In genomic region chr3:58271901-58272501, GRCh38 we compare ENCODE assay signal across 9 cellular contexts. TPM values are rescaled to one million over a fixed set of nuclear protein-coding genes. Genes with fewer than 3 reads are reported as not detected.
A peak's percentile ranks its signal among the peaks of the same experiment; 100 is the strongest.
DNase-seq lines count a peak whose midpoint lies in the region; ATAC-seq, FAIRE-seq and TF ChIP-seq lines count a peak whose summit lies in the region.
"Had no signal": no experiment of that assay in that cellular context is flagged by ENCODE, and none has a peak within 500 bp of the region (broad histone marks: within the 10 kb centered on the region; RNA-seq: fewer than 3 reads in every experiment).

No MANE protein-coding gene starts in this region.

- H4K20me1 ChIP-seq in HCT116 (ENCODE audit: insufficient read depth): no peaks in the 10 kb centered on the region
- no peaks in the 10 kb centered on the region for H4K20me1 ChIP-seq in endothelial cell of umbilical vein (replicated peaks; ENCODE audit: control insufficient read depth, extremely low read depth, insufficient read depth, low read length)
- H4K20me1 ChIP-seq in H9 (ENCODE audit: control insufficient read depth, insufficient read depth, insufficient read length): no peaks in the 10 kb centered on the region

- no peak for TF ChIP-seq RAD21 in HCT116 (IDR thresholded peaks at IDR 0.05; ENCODE audit: low read depth)

- H3K36me3 ChIP-seq in HCT116 (ENCODE audit: control insufficient read depth in 1 of 2, insufficient read depth in 2 of 2, low read length in 2 of 2): no peaks in the 10 kb centered on the region; a peak in 1 of 4 replicates
- peaks cover 0 to 3% of the 10 kb centered on the region in 2 experiments for H3K36me3 ChIP-seq in endothelial cell of umbilical vein (ENCODE audit: control insufficient read depth in 2 of 2, extremely low read depth in 1 of 2, insufficient read depth in 2 of 2, low read length in 2 of 2)
- peaks cover 47% of the 10 kb centered on the region for H3K36me3 ChIP-seq in suprapubic skin

- no peak overlapping the region for H3K27ac Mint-ChIP-seq in H9
- H3K27ac Mint-ChIP-seq: natural killer cell had no signal

- no peaks in the 10 kb centered on the region; the same call in 1 of the 2 replicates for H3K27me3 Mint-ChIP-seq in H9 (ENCODE audit: low read depth)

- H3K4me1 Mint-ChIP-seq in H9: no peaks in the 10 kb centered on the region
- H3K4me1 Mint-ChIP-seq: natural killer cell had no signal

- H4K5ac ChIP-seq in H9 (ENCODE audit: insufficient read length, low read depth, low read length): no peak overlapping the region

- H3T11ph ChIP-seq in H9 (ENCODE audit: low read length): no peak overlapping the region

- no peaks in the 10 kb centered on the region for H3K79me1 ChIP-seq in H9 (ENCODE audit: insufficient read depth, low read depth, low read length, poor library complexity, severe bottlenecking)

- peak overlapping the region; percentile 27; the same call in 1 of the 2 replicates for H3K27ac ChIP-seq in HCT116 (ENCODE audit: low read depth, low read length)
- peak overlapping the region; percentile 55 for H3K27ac ChIP-seq in endothelial cell of umbilical vein (ENCODE audit: insufficient read depth, low read depth, low read length)
- H3K27ac ChIP-seq in H9 (ENCODE audit: insufficient read length, low read depth, low read length): no peak overlapping the region
- H3K27ac ChIP-seq in suprapubic skin: no peak overlapping the region

- no peak overlapping the region for H3K4me3 Mint-ChIP-seq in H9
- H3K4me3 Mint-ChIP-seq: natural killer cell had no signal

- no peaks in the 10 kb centered on the region for H3K9me1 ChIP-seq in endothelial cell of umbilical vein (replicated peaks; ENCODE audit: control insufficient read depth, extremely low read depth, insufficient read depth, low read length)

- no peak overlapping the region for H2BK15ac ChIP-seq in H9 (ENCODE audit: low read depth, low read length)

- H3K9ac ChIP-seq in HCT116 (ENCODE audit: low read length) (peak overlapping the region; percentile 8; the same call in 1 of the 2 replicates), endothelial cell of umbilical vein (replicated peaks; ENCODE audit: extremely low read depth, insufficient read depth, low read length) (peak overlapping the region; percentile 39), H9 (ENCODE audit: extremely low read depth, insufficient read length, low read length) (no peak overlapping the region)

- BruUV-seq in HCT116 (replicated peaks; lab: Mats Ljungman, UMichigan) (no TSS peak), endothelial cell of umbilical vein (replicated peaks; lab: Mats Ljungman, UMichigan) (no TSS peak)

- peaks cover 2 to 7% (median 3%) of the 10 kb centered on the region in 3 experiments; a peak in 3 of 7 replicates for H3K36me3 Mint-ChIP-seq in H9 (ENCODE audit: insufficient read depth in 1 of 3, low read depth in 3 of 3)

- H3K27me3 ChIP-seq in HCT116 (ENCODE audit: insufficient read depth, low read length): no peaks in the 10 kb centered on the region
- no peaks in the 10 kb centered on the region for H3K27me3 ChIP-seq in endothelial cell of umbilical vein (ENCODE audit: control insufficient read depth in 2 of 2, insufficient read depth in 2 of 2, low read length in 2 of 2)
- H3K27me3 ChIP-seq in H9 (ENCODE audit: insufficient read depth, low read length): no peaks in the 10 kb centered on the region
- no peaks in the 10 kb centered on the region for H3K27me3 ChIP-seq in suprapubic skin

- no peak overlapping the region for H2BK5ac ChIP-seq in H9 (ENCODE audit: insufficient read length, low read length)

- H2AK5ac ChIP-seq in H9 (ENCODE audit: insufficient read length, low read length): no peak overlapping the region

- H3K4me1 ChIP-seq in HCT116 (ENCODE audit: control insufficient read depth in 1 of 2, insufficient read depth in 2 of 2, low read length in 2 of 2): peaks cover 11 to 25% of the 10 kb centered on the region in 2 experiments
- peaks cover 19% of the 10 kb centered on the region for H3K4me1 ChIP-seq in endothelial cell of umbilical vein (ENCODE audit: control insufficient read depth, extremely low read depth, insufficient read depth, low read length)
- no peaks in the 10 kb centered on the region for H3K4me1 ChIP-seq in H9 (ENCODE audit: insufficient read depth, low read length)
- peaks cover 7% of the 10 kb centered on the region for H3K4me1 ChIP-seq in suprapubic skin

- TF ChIP-seq POLR2A in HCT116 (IDR thresholded peaks at IDR 0.05; ENCODE audit: borderline replicate concordance, extremely low read depth, insufficient read depth, insufficient read length): no peak
- no peak for TF ChIP-seq POLR2A in endothelial cell of umbilical vein (IDR thresholded peaks at IDR 0.05; ENCODE audit: low read depth, low read length)
- TF ChIP-seq POLR2A in suprapubic skin (IDR thresholded peaks at IDR 0.05): no peak

- ATAC-seq in HCT116 (peak; percentile 95), HG03520 (IDR thresholded peaks at IDR 0.05; ENCODE audit: unreplicated experiment) (no peak)
- ATAC-seq: natural killer cell had no signal

- H3K56ac ChIP-seq in H9 (ENCODE audit: insufficient read length, low read depth, low read length): no peak overlapping the region

- FAIRE-seq in RCC 7860 (lab: Jason Lieb, UNC) (peak; percentile 89), endothelial cell of umbilical vein (lab: Jason Lieb, UNC) (peak; percentile 97)

- H4K91ac ChIP-seq in H9 (ENCODE audit: insufficient read length, low read depth, low read length): no peak overlapping the region

- H2BK120ac ChIP-seq in H9 (ENCODE audit: low read depth, low read length, poor library complexity, severe bottlenecking): no peak overlapping the region

- H3K4me2 ChIP-seq in HCT116 (ENCODE audit: low read length): peak overlapping the region; percentile 83
- peak overlapping the region; percentile 61 for H3K4me2 ChIP-seq in endothelial cell of umbilical vein (ENCODE audit: insufficient read depth, low read length)
- H3K4me2 ChIP-seq in H9 (ENCODE audit: insufficient read depth, insufficient read length, low read length): no peak overlapping the region

- TF ChIP-seq EP300 in suprapubic skin (IDR thresholded peaks at IDR 0.05): no peak

- dilution Hi-C loops in endothelial cell of umbilical vein (cut with MboI; ENCODE audit: extremely low pct_ligation_motif_present, low sequenced_read_pairs): no loop called here

- no peaks in the 10 kb centered on the region for H3K9me2 ChIP-seq in HCT116 (ENCODE audit: insufficient read depth)

- H3K18ac ChIP-seq in H9 (ENCODE audit: insufficient read length, low read depth, low read length): no peak overlapping the region

- H2BK20ac ChIP-seq in H9 (ENCODE audit: low read depth, low read length, poor library complexity, severe bottlenecking): no peak overlapping the region

- CTCF ChIA-PET in HCT116 (lab: Charles Lee): interaction anchor here (1.2 to 3.4 kb wide), 3 partner anchors 28 to 54 kb away, joined by 3 to 14 read pairs (median 4); partner anchors contain the start of genes HTD2 and RPP14
- CTCF ChIA-PET in endothelial cell of umbilical vein (lab: Charles Lee): interaction anchor here (0.8 to 3.4 kb wide), 8 partner anchors 8 to 84 kb away, joined by 3 to 28 read pairs (median 7); partner anchors contain the start of genes ABHD6, HTD2 and RPP14

- H2BK12ac ChIP-seq in H9 (ENCODE audit: insufficient read length, low read depth, low read length): no peak overlapping the region

- no peaks in the 10 kb centered on the region for H3K9me3 ChIP-seq in HCT116 (ENCODE audit: control insufficient read depth in 1 of 2, insufficient read depth in 1 of 2, low read depth in 1 of 2, low read length in 2 of 2)
- H3K9me3 ChIP-seq in endothelial cell of umbilical vein (replicated peaks; ENCODE audit: control insufficient read depth, insufficient read depth, low read length): no peaks in the 10 kb centered on the region
- no peaks in the 10 kb centered on the region for H3K9me3 ChIP-seq in H9 (ENCODE audit: control insufficient read depth, low read depth, low read length)
- no peaks in the 10 kb centered on the region for H3K9me3 ChIP-seq in suprapubic skin

- no peak overlapping the region for H4K8ac ChIP-seq in H9 (replicated peaks; ENCODE audit: insufficient read length, low read depth, low read length)

- DNase-seq in HCT116 (ENCODE audit: low read depth, low spot score) (peak; percentile 73), RCC 7860 (ENCODE audit: low spot score) (peak; percentile 78), endothelial cell of umbilical vein (ENCODE audit: low read depth, low spot score) (peak; percentile 79), smooth muscle cell of the brain vasculature (ENCODE audit: low read depth, low spot score) (peak; percentile 53), H9 (no peak), suprapubic skin (ENCODE audit: low spot score in 2 of 2) (no peak)
- DNase-seq: caudate nucleus, natural killer cell had no signal

- no peak overlapping the region for H3K23ac ChIP-seq in H9 (ENCODE audit: insufficient read length, low read depth, low read length)

- peaks cover 0 to 3% of the 10 kb centered on the region in 2 experiments; a peak in 2 of 5 replicates for H3K9me3 Mint-ChIP-seq in H9
- H3K9me3 Mint-ChIP-seq: natural killer cell had no signal

- H3K23me2 ChIP-seq in H9 (ENCODE audit: insufficient read length, low read depth, low read length, poor library complexity, severe bottlenecking): no peaks in the 10 kb centered on the region

- H3K4ac ChIP-seq in H9 (ENCODE audit: low read depth, low read length): no peak overlapping the region

- POLR2A ChIA-PET in HCT116 (lab: Charles Lee): no interaction called here
- POLR2A ChIA-PET in endothelial cell of umbilical vein (lab: Charles Lee): no interaction called here

- RAD21 ChIA-PET in HCT116 (lab: Charles Lee; ENCODE audit: low non-redundant PET in 1 of 2, low total read pairs in 2 of 2, uncharacterized antibody in 2 of 2, unreplicated experiment in 2 of 2): interaction anchor here in 1 of 2 experiments (0.9 kb wide), 1 partner anchor 27 kb away, joined by 4 read pairs; no protein-coding TSS in a partner anchor

- intact Hi-C loops in HCT116 (cut with micrococcal nuclease): loop anchor here (2.0 kb wide), 1 partner anchor 35 kb away; the partner anchor contains the start of gene ABHD6
- intact Hi-C loops in endothelial cell of umbilical vein (cut with micrococcal nuclease): loop anchor here (2.0 kb wide), 1 partner anchor 35 kb away; the partner anchor contains the start of gene ABHD6

- no peak overlapping the region for H3K14ac ChIP-seq in H9 (ENCODE audit: insufficient read depth, low read length)

- H2AFZ ChIP-seq in HCT116 (ENCODE audit: low read depth, low read length, poor library complexity, severe bottlenecking) (no peak overlapping the region), endothelial cell of umbilical vein (ENCODE audit: low read depth, low read length) (peak overlapping the region; percentile 19), H9 (ENCODE audit: low read length) (no peak overlapping the region)

- WGBS in H9 (ENCODE audit: extremely low coverage, insufficient read length, low lambda C conversion rate): no CpG with 5 or more reads among the region's 7 CpGs
- WGBS in suprapubic skin: 50% methylated on average over 7 of the region's 7 CpGs

- peak overlapping the region in 1 of 2 experiments; percentile 34; a peak in 2 of 4 replicates for H3K4me3 ChIP-seq in HCT116 (replicated peaks in 1 of 2; ENCODE audit: low read depth in 1 of 2, low read length in 2 of 2)
- no peak overlapping the region for H3K4me3 ChIP-seq in endothelial cell of umbilical vein (replicated peaks in 1 of 3; ENCODE audit: insufficient read depth in 1 of 3, low read depth in 1 of 3, low read length in 3 of 3)
- no peak overlapping the region for H3K4me3 ChIP-seq in suprapubic skin

- TF ChIP-seq CTCF in HCT116 (IDR thresholded peaks at IDR 0.05 in 2 of 3, conservative IDR thresholded peaks at IDR 0.05 in 1 of 3; ENCODE audit: borderline replicate concordance in 1 of 3, insufficient read depth in 1 of 3, low read depth in 2 of 3, low read length in 2 of 3) (no peak), endothelial cell of umbilical vein (IDR thresholded peaks at IDR 0.05; ENCODE audit: extremely low read depth in 1 of 2, insufficient read depth in 1 of 2, low read depth in 1 of 2, low read length in 2 of 2) (no peak), H9 (conservative IDR thresholded peaks at IDR 0.05) (no peak), suprapubic skin (IDR thresholded peaks at IDR 0.05) (no peak)

- H3K79me2 ChIP-seq in HCT116 (ENCODE audit: insufficient read depth, low read length) (no peaks in the 10 kb centered on the region), endothelial cell of umbilical vein (ENCODE audit: control insufficient read depth, insufficient read depth, low read length) (no peaks in the 10 kb centered on the region), H9 (ENCODE audit: insufficient read depth, low read length) (no peaks in the 10 kb centered on the region)

RNA-seq across cellular contexts. Expression of gene RPP14, which starts 34.0 kb away (rescaled TPM):
- total RNA-seq in HCT116 (2021; ENCODE audit: unreplicated experiment) (22.4 TPM), endothelial cell of umbilical vein (18.1 and 21.3 TPM in 2 replicates), H9 (2021) (23.9 and 24.4 TPM in 2 replicates), suprapubic skin (1 to 10 TPM; 5.0 to 9.9 (median 8.0) TPM)
- 9.2 and 11.1 TPM in 2 replicates for polyA plus RNA-seq in HCT116 (2012)
- 9.6 and 11.9 TPM in 2 replicates for polyA plus RNA-seq in endothelial cell of umbilical vein
- polyA plus RNA-seq in endothelial cell of umbilical vein (2011; cell fraction: cytosol; rRNA removed): 10.4 and 11.1 TPM in 2 replicates
- 11.6 and 14.7 TPM in 2 replicates for polyA plus RNA-seq in endothelial cell of umbilical vein (2011; cell fraction: nucleus; rRNA removed)
- 9.5 and 10.1 TPM in 2 replicates for polyA plus RNA-seq in endothelial cell of umbilical vein (2012)
- 9.5 and 14.8 TPM in 2 replicates for polyA minus RNA-seq in endothelial cell of umbilical vein
- 13.9 TPM for polyA minus RNA-seq in endothelial cell of umbilical vein (2011; cell fraction: cytosol; rRNA and poly(A)+ RNA removed)
- polyA minus RNA-seq in endothelial cell of umbilical vein (2011; cell fraction: nucleus; rRNA and poly(A)+ RNA removed): 9.8 and 10.8 TPM in 2 replicates

RNA-seq across cellular contexts. Expression of gene HTD2, which starts 34.3 kb away (rescaled TPM):
- 13.5 TPM for total RNA-seq in HCT116 (2021; ENCODE audit: unreplicated experiment)
- polyA plus RNA-seq in HCT116 (2012): 4.9 and 6.0 TPM in 2 replicates
- total RNA-seq in endothelial cell of umbilical vein: 10.0 and 10.3 TPM in 2 replicates
- polyA plus RNA-seq in endothelial cell of umbilical vein: 4.5 and 8.2 TPM in 2 replicates
- 7.8 and 9.0 TPM in 2 replicates for polyA plus RNA-seq in endothelial cell of umbilical vein (2011; cell fraction: cytosol; rRNA removed)
- 5.1 and 6.5 TPM in 2 replicates for polyA plus RNA-seq in endothelial cell of umbilical vein (2011; cell fraction: nucleus; rRNA removed)
- polyA plus RNA-seq in endothelial cell of umbilical vein (2012): 3.8 and 9.0 TPM in 2 replicates
- 8.0 and 8.6 TPM in 2 replicates for polyA minus RNA-seq in endothelial cell of umbilical vein
- 7.6 TPM for polyA minus RNA-seq in endothelial cell of umbilical vein (2011; cell fraction: cytosol; rRNA and poly(A)+ RNA removed)
- polyA minus RNA-seq in endothelial cell of umbilical vein (2011; cell fraction: nucleus; rRNA and poly(A)+ RNA removed): 3.2 and 3.6 TPM in 2 replicates
- 13.4 and 16.1 TPM in 2 replicates for total RNA-seq in H9 (2021)
- total RNA-seq in suprapubic skin: 10 to 100 TPM; 10.9 to 14.4 (median 12.8) TPM

RNA-seq across cellular contexts. Expression of gene ABHD6, which starts 34.4 kb away (rescaled TPM):
- 12.7 TPM for total RNA-seq in HCT116 (2021; ENCODE audit: unreplicated experiment)
- 6.3 and 7.8 TPM in 2 replicates for polyA plus RNA-seq in HCT116 (2012)
- total RNA-seq in endothelial cell of umbilical vein: 5.4 and 5.8 TPM in 2 replicates
- polyA plus RNA-seq in endothelial cell of umbilical vein: 7.5 and 8.3 TPM in 2 replicates
- 6.8 and 7.9 TPM in 2 replicates for polyA plus RNA-seq in endothelial cell of umbilical vein (2011; cell fraction: cytosol; rRNA removed)
- 6.6 and 8.9 TPM in 2 replicates for polyA plus RNA-seq in endothelial cell of umbilical vein (2011; cell fraction: nucleus; rRNA removed)
- polyA plus RNA-seq in endothelial cell of umbilical vein (2012): 4.5 and 4.6 TPM in 2 replicates
- 17.1 and 17.6 TPM in 2 replicates for polyA minus RNA-seq in endothelial cell of umbilical vein
- polyA minus RNA-seq in endothelial cell of umbilical vein (2011; cell fraction: cytosol; rRNA and poly(A)+ RNA removed): 18.3 TPM
- polyA minus RNA-seq in endothelial cell of umbilical vein (2011; cell fraction: nucleus; rRNA and poly(A)+ RNA removed): 3.1 and 6.3 TPM in 2 replicates
- 1.8 and 2.2 TPM in 2 replicates for total RNA-seq in H9 (2021)
- 10 to 100 TPM; 35.6 to 39.8 (median 38.2) TPM for total RNA-seq in suprapubic skin

Comparison
In these comparisons a context has a peak if more than half of its experiments do, and no peak if none do; other contexts are left out.
1. DNase-seq: peak in HCT116 (single experiment), RCC 7860 (single experiment), endothelial cell of umbilical vein (single experiment) and smooth muscle cell of the brain vasculature (single experiment); none in H9 (single experiment) and suprapubic skin (0 of 2).
2. H3K27ac ChIP-seq: peak in HCT116 (single experiment) and endothelial cell of umbilical vein (single experiment); none in H9 (single experiment) and suprapubic skin (single experiment).